In the genomic region with DNA sequence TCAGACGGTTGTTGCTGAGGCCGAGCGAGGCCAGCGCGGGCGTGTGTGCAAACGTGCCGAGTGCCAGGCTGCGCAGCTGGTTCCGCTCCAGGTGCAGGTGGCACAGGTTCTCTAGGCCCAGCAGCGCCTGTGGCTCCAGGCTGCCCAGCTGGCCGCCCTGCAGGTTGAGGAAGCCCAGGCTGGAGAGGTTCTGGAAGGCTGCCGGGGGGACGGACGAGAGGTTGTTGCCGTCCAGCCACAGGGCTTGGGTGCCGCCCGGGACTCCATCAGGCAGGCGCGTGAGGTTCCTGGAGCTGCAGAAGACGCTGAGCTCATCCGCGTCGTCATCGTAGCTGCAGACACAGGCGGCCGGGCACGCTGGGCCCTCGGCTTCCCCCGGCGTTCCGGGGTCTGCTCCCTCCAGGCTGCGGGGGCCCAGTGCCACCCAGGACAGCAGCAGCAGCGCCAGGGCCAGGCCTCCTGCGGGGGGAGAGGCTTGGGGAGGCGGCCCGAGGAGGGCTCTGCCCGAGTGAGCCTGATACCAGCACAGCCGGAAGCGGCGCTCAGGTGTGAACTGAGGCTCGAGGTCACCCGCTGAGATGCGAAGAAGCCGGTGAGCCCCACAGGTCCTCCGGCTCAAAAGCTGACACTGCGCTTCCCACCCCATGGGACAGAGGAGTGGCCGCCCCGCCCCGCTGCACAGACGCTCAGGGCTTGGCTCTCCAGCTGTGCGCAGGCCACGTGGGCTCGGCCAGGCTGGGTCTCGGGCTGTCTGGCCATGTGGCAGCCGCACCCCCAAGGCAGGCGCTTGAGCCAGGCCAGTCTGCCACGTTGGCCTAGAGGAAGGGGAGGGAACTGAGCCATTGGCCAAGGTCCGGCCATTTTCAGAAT, we compare ENCODE assay signal across 13 cellular contexts. TPM values are rescaled to one million over a fixed set of nuclear protein-coding genes. Genes with fewer than 3 reads are reported as not detected.
DNase-seq lines count a peak whose midpoint lies in the region; TF ChIP-seq lines count a peak whose summit lies in the region.
"Had no signal": no experiment of that assay in that cellular context is flagged by ENCODE, and none has a peak within 500 bp of the region (broad histone marks: within the 10 kb centered on the region; RNA-seq: fewer than 3 reads in every experiment).

No MANE protein-coding gene starts in this region.

- WGBS in spleen, 5 donors: 90 to 94% (median 92%) methylated on average over 37 to 59 of the region's 59 CpGs

- TF ChIP-seq POLR2A in spleen (IDR thresholded peaks at IDR 0.05): no peak

- intact Hi-C loops in spleen (cut with DNase I; ENCODE audit: low total_unique reads): no loop called here

- H3K9me3 ChIP-seq in spleen: peaks cover 0 to 5% (median 2%) of the 10 kb centered on the region in 8 donors
- H3K9me3 ChIP-seq: gastroesophageal sphincter, Peyer's patch had no signal

- no peak overlapping the region for H3K4me3 ChIP-seq in spleen
- H3K4me3 ChIP-seq: gastroesophageal sphincter, Peyer's patch, tibial nerve had no signal

- no peak for TF ChIP-seq CTCF in spleen (IDR thresholded peaks at IDR 0.05 in 8 of 11, conservative IDR thresholded peaks at IDR 0.05 in 3 of 11)

- peaks cover 0 to 2% (median 0%) of the 10 kb centered on the region in 6 donors for H3K4me1 ChIP-seq in spleen
- H3K4me1 ChIP-seq: Peyer's patch had no signal

- DNase-seq in activated gamma-delta T cell treated with Interleukin-2 at 50 U/mL for 16 hours: peak; percentile 2
- DNase-seq in activated gamma-delta T cell (lab: John Stamatoyannopoulos, UW): no peak
- peak; percentile 65 for DNase-seq in spleen
- DNase-seq in NCI-H2107 treated with DMSO at 0.1 percent for 48 hours (lab: John Stamatoyannopoulos, UW; ENCODE audit: unreplicated experiment): no peak
- DNase-seq: 8988T; activated CD4-positive, alpha-beta T cell treated with anti-CD3 and anti-CD28 coated beads for 48 hours; IMR-90; NCI-H1436; NCI-H524 treated with DMSO at 0.1 percent for 48 hours had no signal

- H3K27me3 ChIP-seq in spleen (replicated peaks in 1 of 7): no peaks in the 10 kb centered on the region
- H3K27me3 ChIP-seq: gastroesophageal sphincter, Peyer's patch, tibial nerve had no signal

- H3K36me3 ChIP-seq in spleen: peaks cover 0 to 57% (median 45%) of the 10 kb centered on the region in 6 donors

- H3K27ac ChIP-seq in spleen: no peak overlapping the region
- H3K27ac ChIP-seq: gastroesophageal sphincter, Peyer's patch, tibial nerve had no signal

RNA-seq across cellular contexts. Expression of a gene that starts 1.3 kb away (rescaled TPM):
- total RNA-seq in spleen: under 1 TPM in 5 of 7 donors, not detected in 2; 0.21 to 0.63 (median 0.39) TPM
- under 1 TPM; 0.14 to 0.19 (median 0.17) TPM for polyA plus RNA-seq in spleen
- total RNA-seq: activated T-helper 1 cell treated with anti-CD3 and anti-CD28 coated beads, Interleukin-12 subunit alpha, Interleukin-12 subunit beta, Interleukin-2, Interleukin-4 antibody, amounts not matched to agents 30 ng/mL and 10 ng/mL and 1 ng/mL, durations not matched to agents 14 hours and 24 hours and 36 hours; IMR-90 had no signal
- polyA plus RNA-seq: IMR-90 had no signal

RNA-seq across cellular contexts. Expression of a gene that starts 9.4 kb away (rescaled TPM):
- 100 to 1,000 TPM in 1 of 7 donors, 10 to 100 TPM in 6; 37.5 to 103 (median 44.6) TPM for total RNA-seq in spleen
- polyA plus RNA-seq in spleen: 10 to 100 TPM; 61.9 to 84.3 (median 79.3) TPM

RNA-seq across cellular contexts. Expression of a gene that starts 9.8 kb away (rescaled TPM):
- total RNA-seq in spleen: 100 to 1,000 TPM in 2 of 7 donors, 10 to 100 TPM in 5; 41.4 to 114 (median 65.3) TPM
- 100 to 1,000 TPM; 111 to 266 (median 204) TPM for polyA plus RNA-seq in spleen

RNA-seq across cellular contexts. Expression of a gene that starts 19.2 kb away (rescaled TPM):
- 10 to 100 TPM; 49.9 to 66.8 (median 62.3) TPM for total RNA-seq in spleen
- polyA plus RNA-seq in spleen: 100 to 1,000 TPM; 133 to 157 (median 134) TPM

RNA-seq across cellular contexts. Expression of a gene that starts 19.6 kb away (rescaled TPM):
- total RNA-seq in spleen: 10 to 100 TPM; 17.8 to 41.3 (median 28.8) TPM
- 10 to 100 TPM in 2 of 3 donors, 1 to 10 TPM in 1; 5.1 to 22.4 (median 13.8) TPM for polyA plus RNA-seq in spleen

Comparison
In these comparisons a context has a peak if more than half of its experiments do, and no peak if none do; other contexts are left out.
1. DNase-seq: peak in activated gamma-delta T cell treated with Interleukin-2 at 50 U/mL for 16 hours (single experiment) and spleen (single experiment); none in activated gamma-delta T cell (single experiment) and NCI-H2107 treated with DMSO at 0.1 percent for 48 hours (single experiment).